ENCODE assay signal across 8 cellular contexts in the genomic region with DNA sequence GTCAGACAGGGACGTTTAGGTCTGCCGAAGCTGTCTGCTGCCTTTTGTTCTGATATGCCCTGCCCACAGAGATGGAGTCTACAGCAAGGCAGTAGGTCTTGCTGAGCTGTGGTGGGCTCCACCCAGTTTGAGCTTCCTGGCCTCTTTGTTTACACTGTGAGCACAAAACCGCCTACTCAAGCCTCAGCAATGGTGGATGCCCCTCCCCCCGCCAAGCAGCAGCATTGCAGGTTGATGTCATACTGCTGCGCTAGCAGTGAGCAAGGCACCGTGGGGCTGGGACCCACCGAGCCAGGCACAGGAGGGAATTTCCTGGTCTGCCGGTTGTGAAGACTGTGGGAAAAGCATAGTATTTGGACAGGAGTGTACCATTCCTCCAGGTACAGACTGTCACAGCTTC.
DNase-seq lines count a peak whose midpoint lies in the region; ATAC-seq, FAIRE-seq and TF ChIP-seq lines count a peak whose summit lies in the region.
"Not testable (repeated sequence)": the region's sequence is repeated elsewhere in the genome, so short reads cannot be mapped to it uniquely, and the experiment has no call there.

No MANE protein-coding gene starts in this region.

- TF ChIP-seq CTCF in A549 (IDR thresholded peaks at IDR 0.05); PC-3 (conservative IDR thresholded peaks at IDR 0.05; ENCODE audit: low read depth, low read length); WTC11 (IDR thresholded peaks at IDR 0.05): not testable (repeated sequence)

- H3K79me2 ChIP-seq in PC-3 (ENCODE audit: low read length): not testable (repeated sequence)

- H3K27ac ChIP-seq in A549 (peak overlapping the region in 1 of 2 experiments; percentile 52; a peak in 1 of 6 replicates), PC-3 (ENCODE audit: low read length) (peak overlapping the region; percentile 91)

- not testable (repeated sequence) for H3F3A ChIP-seq in PC-3 (ENCODE audit: low read length, unreplicated experiment)

- H3K4me2 ChIP-seq in A549 (0 out of 3 replicates have a peak overlapping the region, but pooled peaks have one; percentile 17), PC-3 (ENCODE audit: low read length) (peak overlapping the region; percentile 27; the same call in 1 of the 2 replicates)

- peak in 1 of 2 experiments; percentile 17 for DNase-seq in A549 (ENCODE audit: low read depth in 1 of 2, low spot score in 1 of 2)
- peak; percentile 73 for DNase-seq in H4 (ENCODE audit: low spot score)
- DNase-seq in M059J (ENCODE audit: low read depth): peak; percentile 82
- DNase-seq in PC-3: peak; percentile 76
- not testable (repeated sequence) for DNase-seq in WTC11 (ENCODE audit: low spot score)
- DNase-seq in dedifferentiated amniotic fluid mesenchymal stem cell (ENCODE audit: extremely low spot score): peak; percentile 4
- peak; percentile 72 for DNase-seq in iris pigment epithelial cell (ENCODE audit: low read depth)
- DNase-seq in non-pigmented ciliary epithelial cell (ENCODE audit: low read depth): peak; percentile 51

- not testable (repeated sequence) for H3K9me2 ChIP-seq in PC-3 (replicated peaks; ENCODE audit: low read length)

- FAIRE-seq in A549 (lab: Jason Lieb, UNC): not testable (repeated sequence)

- POLR2A ChIA-PET in A549 (lab: Yijun Ruan, JAX); PC-3 (lab: Charles Lee; ENCODE audit: unreplicated experiment); WTC11 (lab: Charles Lee): not testable (repeated sequence)

- intact Hi-C loops in PC-3 (cut with micrococcal nuclease): not testable (repeated sequence)

- H4K20me1 ChIP-seq in PC-3 (ENCODE audit: low read length): not testable (repeated sequence)

- H3K27ac Mint-ChIP-seq in WTC11: not testable (repeated sequence)

- H3K4me3 ChIP-seq in A549; PC-3 (ENCODE audit: low read length): not testable (repeated sequence)

- not testable (repeated sequence) for ATAC-seq in A549, PC-3
- peak; percentile 58 for ATAC-seq in WTC11

- H2AFZ ChIP-seq in PC-3 (ENCODE audit: low read length): 0 out of 2 replicates have a peak overlapping the region, but pooled peaks have one; percentile 25

- CTCF ChIA-PET in A549 (lab: Yijun Ruan, JAX); PC-3 (lab: Charles Lee): not testable (repeated sequence)
- CTCF ChIA-PET in WTC11 (lab: Charles Lee): interaction anchor here (1.4 kb wide), 1 partner anchor 14 kb away, joined by 4 read pairs; no protein-coding TSS in a partner anchor

- TF ChIP-seq POLR2A in A549 (IDR thresholded peaks at IDR 0.05; ENCODE audit: low read length): not testable (repeated sequence)

- H3K4me1 ChIP-seq in A549 (peaks cover 12% of the 10 kb centered on the region; the same call in 2 of the 3 replicates), PC-3 (ENCODE audit: insufficient read depth, low read length) (peaks cover 29% of the 10 kb centered on the region)

- not testable (repeated sequence) for H3K27me3 Mint-ChIP-seq in WTC11 (ENCODE audit: low read depth)

- H3K36me3 ChIP-seq in PC-3 (ENCODE audit: low read depth, low read length): not testable (repeated sequence)

- not testable (repeated sequence) for H3K4me3 Mint-ChIP-seq in WTC11

- peaks cover 39% of the 10 kb centered on the region for H3K9me3 Mint-ChIP-seq in WTC11

- peaks cover 12% of the 10 kb centered on the region for H3K36me3 Mint-ChIP-seq in WTC11

- H3K27me3 ChIP-seq in PC-3 (ENCODE audit: low read length): not testable (repeated sequence)

- not testable (repeated sequence) for TF ChIP-seq EP300 in A549 (IDR thresholded peaks at IDR 0.05)

- peak overlapping the region; percentile 7; the same call in 1 of the 2 replicates for H3K9ac ChIP-seq in PC-3 (ENCODE audit: low read length)

- TF ChIP-seq RAD21 in A549 (conservative IDR thresholded peaks at IDR 0.05 in 1 of 2, IDR thresholded peaks at IDR 0.05 in 1 of 2): not testable (repeated sequence)

- 13% methylated on average over 8 of the region's 8 CpGs for WGBS in A549 (ENCODE audit: missing lambda C conversion rate)

- BruUV-seq in PC-3 (replicated peaks; lab: Mats Ljungman, UMichigan): not testable (repeated sequence)

- not testable (repeated sequence) for H3K9me3 ChIP-seq in A549; PC-3 (ENCODE audit: low read length)

- not testable (repeated sequence) for H3K4me1 Mint-ChIP-seq in WTC11

TF ChIP-seq in WTC11, 78 proteins besides CTCF, POLR2A, EP300 and RAD21:
- TF ChIP-seq, protein P1, sequence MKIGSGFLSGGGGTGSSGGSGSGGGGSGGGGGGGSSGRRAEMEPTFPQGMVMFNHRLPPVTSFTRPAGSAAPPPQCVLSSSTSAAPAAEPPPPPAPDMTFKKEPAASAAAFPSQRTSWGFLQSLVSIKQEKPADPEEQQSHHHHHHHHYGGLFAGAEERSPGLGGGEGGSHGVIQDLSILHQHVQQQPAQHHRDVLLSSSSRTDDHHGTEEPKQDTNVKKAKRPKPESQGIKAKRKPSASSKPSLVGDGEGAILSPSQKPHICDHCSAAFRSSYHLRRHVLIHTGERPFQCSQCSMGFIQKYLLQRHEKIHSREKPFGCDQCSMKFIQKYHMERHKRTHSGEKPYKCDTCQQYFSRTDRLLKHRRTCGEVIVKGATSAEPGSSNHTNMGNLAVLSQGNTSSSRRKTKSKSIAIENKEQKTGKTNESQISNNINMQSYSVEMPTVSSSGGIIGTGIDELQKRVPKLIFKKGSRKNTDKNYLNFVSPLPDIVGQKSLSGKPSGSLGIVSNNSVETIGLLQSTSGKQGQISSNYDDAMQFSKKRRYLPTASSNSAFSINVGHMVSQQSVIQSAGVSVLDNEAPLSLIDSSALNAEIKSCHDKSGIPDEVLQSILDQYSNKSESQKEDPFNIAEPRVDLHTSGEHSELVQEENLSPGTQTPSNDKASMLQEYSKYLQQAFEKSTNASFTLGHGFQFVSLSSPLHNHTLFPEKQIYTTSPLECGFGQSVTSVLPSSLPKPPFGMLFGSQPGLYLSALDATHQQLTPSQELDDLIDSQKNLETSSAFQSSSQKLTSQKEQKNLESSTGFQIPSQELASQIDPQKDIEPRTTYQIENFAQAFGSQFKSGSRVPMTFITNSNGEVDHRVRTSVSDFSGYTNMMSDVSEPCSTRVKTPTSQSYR (CRISPR knock-in tag; IDR thresholded peaks at IDR 0.05): 0 out of 2 replicates have a peak, but pooled peaks have one; percentile 38
